Comparison of ENCODE assay signal across 8 cellular contexts in genomic region chr4:112704991-112705845, GRCh38.
A peak's percentile ranks its signal among the peaks of the same experiment; 100 is the strongest.
DNase-seq lines count a peak whose midpoint lies in the region; ATAC-seq, FAIRE-seq and TF ChIP-seq lines count a peak whose summit lies in the region.

No MANE protein-coding gene starts in this region.

- H3K9me3 ChIP-seq in neuron (ENCODE audit: low read length), result no peaks in the 10 kb centered on the region

- H3K9me3 Mint-ChIP-seq in activated T-cell treated with anti-CD3 and anti-CD28 coated beads, Interleukin-2, amount 50 U/mL, for 4 hours, result no peaks in the 10 kb centered on the region

- H3K4me3 Mint-ChIP-seq in activated T-cell treated with anti-CD3 and anti-CD28 coated beads, Interleukin-2, amount 50 U/mL, for 4 hours, result peak overlapping the region; percentile 78

- H3K4me1 Mint-ChIP-seq in activated T-cell treated with anti-CD3 and anti-CD28 coated beads, Interleukin-2, amount 50 U/mL, for 4 hours (ENCODE audit: low read depth), result peaks cover 17% of the 10 kb centered on the region

- no peak for FAIRE-seq in frontal cortex (lab: Jason Lieb, UNC)

- no peaks in the 10 kb centered on the region for H3K36me3 ChIP-seq in neuron (ENCODE audit: insufficient read depth, low read length)

- peak overlapping the region; percentile 76 for H2AFZ ChIP-seq in neuron (ENCODE audit: low read depth, low read length)

- peak; percentile 30 for DNase-seq in Ammon's horn (ENCODE audit: low spot score)
- peak; percentile 5 for DNase-seq in activated T-cell treated with anti-CD3 and anti-CD28 coated beads, Interleukin-2, amount 50 U/mL, for 4 hours
- DNase-seq in frontal cortex (ENCODE audit: low spot score in 2 of 2), result peak; percentile 39 to 58
- DNase-seq in medulla oblongata (ENCODE audit: extremely low spot score), result no peak

- ATAC-seq in GM19035 (IDR thresholded peaks at IDR 0.05; ENCODE audit: unreplicated experiment) (peak; percentile 9), HG03457 (IDR thresholded peaks at IDR 0.05; ENCODE audit: unreplicated experiment) (no peak)
- ATAC-seq in activated T-cell treated with anti-CD3 and anti-CD28 coated beads, Interleukin-2, amount 50 U/mL, for 4 hours, result peak; percentile 13 to 25

- H3K36me3 Mint-ChIP-seq in activated T-cell treated with anti-CD3 and anti-CD28 coated beads, Interleukin-2, amount 50 U/mL, for 4 hours (ENCODE audit: insufficient read depth), result no peaks in the 10 kb centered on the region

- peak overlapping the region; percentile 62 for H3K4me3 ChIP-seq in neuron (ENCODE audit: low read length)

- TF ChIP-seq RAD21 in Ishikawa (IDR thresholded peaks at IDR 0.05; ENCODE audit: low read depth), result no peak

- no peak for TF ChIP-seq EP300 in Ishikawa (IDR thresholded peaks at IDR 0.05; ENCODE audit: borderline replicate concordance)

- peaks cover 44% of the 10 kb centered on the region for H3K27me3 ChIP-seq in neuron (ENCODE audit: insufficient read depth, low read length)

- peaks cover 7% of the 10 kb centered on the region for H3K4me1 ChIP-seq in neuron (ENCODE audit: insufficient read depth, low read length)

- H3K27me3 Mint-ChIP-seq in activated T-cell treated with anti-CD3 and anti-CD28 coated beads, Interleukin-2, amount 50 U/mL, for 4 hours (ENCODE audit: low read depth), result peaks cover 59% of the 10 kb centered on the region

TF ChIP-seq in Ishikawa, 13 proteins besides CTCF, POLR2A, EP300 and RAD21:
- no peak for TF ChIP-seq USF1 (IDR thresholded peaks at IDR 0.05)
- TF ChIP-seq TAF1 (IDR thresholded peaks at IDR 0.05; ENCODE audit: low read depth), result no peak
- no peak for TF ChIP-seq CREB1 (IDR thresholded peaks at IDR 0.05; ENCODE audit: low read depth)
- TF ChIP-seq TCF12 (IDR thresholded peaks at IDR 0.05; ENCODE audit: low read depth), result no peak
- TF ChIP-seq, protein P1, sequence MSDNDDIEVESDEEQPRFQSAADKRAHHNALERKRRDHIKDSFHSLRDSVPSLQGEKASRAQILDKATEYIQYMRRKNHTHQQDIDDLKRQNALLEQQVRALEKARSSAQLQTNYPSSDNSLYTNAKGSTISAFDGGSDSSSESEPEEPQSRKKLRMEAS (IDR thresholded peaks at IDR 0.05), result no peak
- no peak for TF ChIP-seq YY1 (IDR thresholded peaks at IDR 0.05; ENCODE audit: low read depth)
- TF ChIP-seq TEAD4 (IDR thresholded peaks at IDR 0.05), result no peak
- TF ChIP-seq REST (IDR thresholded peaks at IDR 0.05; ENCODE audit: low read depth), result peak; percentile 73
- no peak for TF ChIP-seq CEBPB (IDR thresholded peaks at IDR 0.05)
- TF ChIP-seq ZBTB7A (IDR thresholded peaks at IDR 0.05; ENCODE audit: low read depth), result 0 out of 2 replicates have a peak, but pooled peaks have one; percentile 16
TF ChIP-seq in Ishikawa: peak in this region for 2.
